8 cellular contexts compared by ENCODE assay signal in the genomic region with DNA sequence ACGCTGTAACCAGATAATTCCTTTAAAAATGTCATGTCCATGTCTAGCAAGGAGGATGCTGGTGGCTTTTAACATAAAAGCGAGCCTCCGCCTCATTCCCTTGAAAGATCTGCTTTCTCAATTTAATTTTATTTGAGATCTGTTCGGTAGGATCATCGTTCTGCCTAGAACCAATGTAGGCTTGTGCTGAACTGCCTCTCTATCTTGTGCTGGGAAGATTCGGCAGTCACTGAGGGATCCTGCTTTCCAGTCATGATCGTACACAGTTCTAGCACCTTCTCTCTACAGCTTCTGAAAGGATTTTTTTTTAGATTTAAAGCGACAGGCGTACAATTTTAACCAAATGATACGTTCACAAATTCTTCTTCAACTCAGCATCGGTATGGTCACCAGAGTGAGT.
DNase-seq lines count a peak whose midpoint lies in the region; ATAC-seq and TF ChIP-seq lines count a peak whose summit lies in the region.

No MANE protein-coding gene starts in this region.

- ATAC-seq in HG02852 (IDR thresholded peaks at IDR 0.05; ENCODE audit: unreplicated experiment), result no peak
- no peak for ATAC-seq in HG02840 (IDR thresholded peaks at IDR 0.05; ENCODE audit: low FRiP score, unreplicated experiment)
- no peak for ATAC-seq in GM18519 (IDR thresholded peaks at IDR 0.05; ENCODE audit: low FRiP score, unreplicated experiment)
- no peak for ATAC-seq in GM21737 (IDR thresholded peaks at IDR 0.05; ENCODE audit: unreplicated experiment)

- no peak for DNase-seq in HFF-Myc (ENCODE audit: extremely low read depth, low read depth)
- DNase-seq in astrocyte of the hippocampus (ENCODE audit: low read depth, low spot score), result peak; percentile 49

- H3K27me3 ChIP-seq in iPS-18a (ENCODE audit: control insufficient read depth, insufficient read depth, low read length), result no peaks in the 10 kb centered on the region

- no peak for TF ChIP-seq CTCF in HFF-Myc (IDR thresholded peaks at IDR 0.05; ENCODE audit: low read depth, low read length, missing control alignments)

- no peaks in the 10 kb centered on the region for H3K36me3 ChIP-seq in iPS-18a (ENCODE audit: control insufficient read depth, low read depth, low read length)

- H3K27ac ChIP-seq in iPS-18a (ENCODE audit: low read length) (peak overlapping the region; percentile 5), skin epidermis (peak overlapping the region in 17 of 21 experiments; percentile 2 to 70 (median 50))

- H3K9me3 ChIP-seq in iPS-18a (ENCODE audit: control insufficient read depth, low read depth, low read length), result no peaks in the 10 kb centered on the region

- H3K4me3 ChIP-seq in HFF-Myc (replicated peaks; ENCODE audit: low read depth, low read length) (peak overlapping the region; percentile 40), iPS-18a (ENCODE audit: low read length) (peak overlapping the region; percentile 46), skin epidermis (peak overlapping the region in 2 of 7 experiments; percentile 6 to 10)

- H3K4me1 ChIP-seq in iPS-18a (ENCODE audit: control insufficient read depth, low read depth, low read length), result peaks cover 14% of the 10 kb centered on the region

- H3K9ac ChIP-seq in iPS-18a (ENCODE audit: low read length), result peak overlapping the region; percentile 6
